In genomic region chr14:103247169-103247606, GRCh38 we compare ENCODE assay signal across 25 cellular contexts.
DNase-seq lines count a peak whose midpoint lies in the region; ATAC-seq, FAIRE-seq and TF ChIP-seq lines count a peak whose summit lies in the region.
"Had no signal": no experiment of that assay in that cellular context is flagged by ENCODE, and none has a peak within 500 bp of the region (broad histone marks: within the 10 kb centered on the region; RNA-seq: fewer than 3 reads in every experiment).

No MANE protein-coding gene starts in this region.

- no peaks in the 10 kb centered on the region for H3K36me3 ChIP-seq in IMR-90 (ENCODE audit: control insufficient read depth, insufficient read depth, low read length)
- H3K36me3 ChIP-seq in H1 (ENCODE audit: control insufficient read depth in 2 of 4, insufficient read depth in 4 of 4, low read length in 3 of 4), result no peaks in the 10 kb centered on the region
- H3K36me3 ChIP-seq in right lobe of liver, result no peaks in the 10 kb centered on the region
- H3K36me3 ChIP-seq: MG63, Peyer's patch had no signal

- BruUV-seq in IMR-90 (replicated peaks; lab: Mats Ljungman, UMichigan), result no TSS peak

- H2AFZ ChIP-seq in IMR-90 (replicated peaks; ENCODE audit: low read length, poor library complexity) (no peak overlapping the region), H1 (ENCODE audit: low read length) (no peak overlapping the region)

- H3K14ac ChIP-seq in IMR-90 (replicated peaks; ENCODE audit: low read depth, low read length), result no peak overlapping the region
- no peak overlapping the region for H3K14ac ChIP-seq in H1 (ENCODE audit: insufficient read length)

- DNase-seq in A549 (ENCODE audit: low read depth in 1 of 2, low spot score in 1 of 2) (no peak), IMR-90 (no peak), H1 (ENCODE audit: low read depth in 1 of 2, low spot score in 2 of 2) (no peak), right lobe of liver (no peak), COR-L47 (lab: John Stamatoyannopoulos, UW) (no peak), DMS53 (lab: John Stamatoyannopoulos, UW) (no peak)
- DNase-seq: C1 segment of cervical spinal cord; Calu3; CD8-positive, alpha-beta T cell; DMS153; GOT3; MG63; NCI-H1048; NCI-H1436; NCI-H187 treated with DMSO at 0.1 percent for 48 hours; NCI-H226; NCI-H510A treated with DMSO at 0.1 percent for 48 hours; NCI-H748 treated with DMSO at 0.1 percent for 48 hours; NK-92 treated with Interleukin-12 subunit alpha and Interleukin-12 subunit beta, amount 100 ng/mL, for 24 hours; Peyer's patch had no signal

- no peak overlapping the region for H3K4me3 ChIP-seq in A549
- H3K4me3 ChIP-seq in IMR-90 (ENCODE audit: insufficient read depth, low read depth, low read length), result no peak overlapping the region
- no peak overlapping the region for H3K4me3 ChIP-seq in H1 (ENCODE audit: extremely low read depth in 1 of 4, insufficient read depth in 2 of 4, low read depth in 3 of 4, low read length in 4 of 4)
- no peak overlapping the region for H3K4me3 ChIP-seq in right lobe of liver
- H3K4me3 ChIP-seq: MG63, Peyer's patch had no signal

- no peak overlapping the region for H2AK9ac ChIP-seq in IMR-90 (replicated peaks; ENCODE audit: low read depth, low read length, poor library complexity)

- CTCF ChIA-PET in A549 (lab: Yijun Ruan, JAX) (interaction anchor here (0.9 kb wide), 1 partner anchor 59 kb away, joined by 3 read pairs; no protein-coding TSS in a partner anchor), IMR-90 (lab: Yijun Ruan, JAX) (no interaction called here), H1 (lab: Charles Lee; ENCODE audit: partially characterized antibody) (interaction anchor here (1.2 to 1.3 kb wide), 2 partner anchors 9 to 146 kb away, joined by 3 read pairs; no protein-coding TSS in a partner anchor)

- TF ChIP-seq RAD21 in A549 (conservative IDR thresholded peaks at IDR 0.05 in 1 of 2, IDR thresholded peaks at IDR 0.05 in 1 of 2) (no peak), IMR-90 (IDR thresholded peaks at IDR 0.05; ENCODE audit: low read length) (no peak), H1 (IDR thresholded peaks at IDR 0.05 in 1 of 2, conservative IDR thresholded peaks at IDR 0.05 in 1 of 2; ENCODE audit: low read depth in 2 of 2, low read length in 2 of 2) (no peak)

- FAIRE-seq in A549 (lab: Jason Lieb, UNC) (no peak), H1 (lab: Jason Lieb, UNC) (no peak)
- FAIRE-seq: G401.6, GM12892 had no signal

- intact Hi-C loops in IMR-90 (cut with micrococcal nuclease) (no loop called here), right lobe of liver (cut with DNase I) (no loop called here)

- no peaks in the 10 kb centered on the region for H3K9me1 ChIP-seq in IMR-90 (ENCODE audit: insufficient read depth, low read length)

- H2BK5ac ChIP-seq in IMR-90 (ENCODE audit: low read depth, low read length, poor library complexity, severe bottlenecking) (no peak overlapping the region), H1 (ENCODE audit: low read depth, low read length) (no peak overlapping the region)

- H3K4me2 ChIP-seq in A549 (no peak overlapping the region), IMR-90 (ENCODE audit: low read depth, low read length) (no peak overlapping the region), H1 (ENCODE audit: insufficient read depth in 1 of 2, low read depth in 2 of 2, low read length in 2 of 2) (no peak overlapping the region)

- H3K4me1 ChIP-seq in A549, result peaks cover 40% of the 10 kb centered on the region
- peaks cover 6% of the 10 kb centered on the region for H3K4me1 ChIP-seq in IMR-90 (ENCODE audit: control insufficient read depth, insufficient read depth, low read length)
- peaks cover 0 to 4% (median 0%) of the 10 kb centered on the region in 4 experiments; a peak in 2 of 7 replicates for H3K4me1 ChIP-seq in H1 (replicated peaks in 1 of 4; ENCODE audit: control insufficient read depth in 3 of 4, insufficient read depth in 4 of 4, low read length in 3 of 4)
- peaks cover 0 to 31% (median 7%) of the 10 kb centered on the region in 4 donors for H3K4me1 ChIP-seq in right lobe of liver
- H3K4me1 ChIP-seq: Peyer's patch had no signal

- H4K91ac ChIP-seq in IMR-90 (ENCODE audit: insufficient read depth, low read depth, low read length), result no peak overlapping the region
- H4K91ac ChIP-seq in H1 (replicated peaks; ENCODE audit: insufficient read length, low read length), result no peak overlapping the region

- no peak overlapping the region for H3K56ac ChIP-seq in IMR-90 (ENCODE audit: extremely low read depth, insufficient read depth, low read length)
- no peak overlapping the region for H3K56ac ChIP-seq in H1 (replicated peaks; ENCODE audit: insufficient read length, low read depth, low read length)

- H2BK15ac ChIP-seq in IMR-90 (ENCODE audit: low read depth, low read length) (no peak overlapping the region), H1 (ENCODE audit: low read length) (no peak overlapping the region)

- dilution Hi-C loops in IMR-90 (cut with HindIII; ENCODE audit: low sequenced_read_pairs, unreplicated experiment), result no loop called here

- ATAC-seq in A549 (no peak), IMR-90 (ENCODE audit: low read depth) (no peak), right lobe of liver (peak; percentile 25 to 61 (median 48)), GM19324 (IDR thresholded peaks at IDR 0.05; ENCODE audit: low FRiP score, unreplicated experiment) (no peak), HG03442 (IDR thresholded peaks at IDR 0.05; ENCODE audit: unreplicated experiment) (no peak)
- ATAC-seq: CD8-positive, alpha-beta T cell; HCT116 had no signal

- in situ Hi-C loops in IMR-90 (cut with MboI; ENCODE audit: low sequenced_read_pairs), result no loop called here

- no peaks in the 10 kb centered on the region for H3K79me1 ChIP-seq in IMR-90 (ENCODE audit: low read depth in 1 of 2, low read length in 2 of 2)
- no peaks in the 10 kb centered on the region for H3K79me1 ChIP-seq in H1 (ENCODE audit: low read depth, low read length)

- H3K27ac ChIP-seq in A549 (peak overlapping the region; percentile 80 to 88; a peak in 5 of 6 replicates), IMR-90 (ENCODE audit: insufficient read depth, low read length) (no peak overlapping the region), H1 (ENCODE audit: low read depth, low read length) (no peak overlapping the region), right lobe of liver (peak overlapping the region in 2 of 3 donors; percentile 65 to 90)

- H2AK5ac ChIP-seq in IMR-90 (ENCODE audit: low read depth, low read length) (no peak overlapping the region), H1 (ENCODE audit: low read depth, low read length) (no peak overlapping the region)

- peak overlapping the region; percentile 75; the same call in 1 of the 2 replicates for H2BK12ac ChIP-seq in H1 (ENCODE audit: low read depth, low read length)

- H4K8ac ChIP-seq in IMR-90 (ENCODE audit: low read depth in 2 of 2, low read length in 2 of 2) (no peak overlapping the region), H1 (ENCODE audit: extremely low read depth, insufficient read depth, low read length) (no peak overlapping the region)

- H3K23me2 ChIP-seq in H1 (ENCODE audit: low read depth, low read length), result no peaks in the 10 kb centered on the region

- no peak overlapping the region for H2BK20ac ChIP-seq in IMR-90 (ENCODE audit: low read depth, low read length)
- H2BK20ac ChIP-seq in H1 (ENCODE audit: low read length), result no peak overlapping the region

- H3K27me3 ChIP-seq in IMR-90 (ENCODE audit: control insufficient read depth, insufficient read depth, low read length) (peaks cover 9% of the 10 kb centered on the region), H1 (replicated peaks in 1 of 4; ENCODE audit: control insufficient read depth in 3 of 4, extremely low read depth in 1 of 4, insufficient read depth in 3 of 4, low read length in 3 of 4) (no peaks in the 10 kb centered on the region), right lobe of liver (no peaks in the 10 kb centered on the region)
- H3K27me3 ChIP-seq: MG63, Peyer's patch had no signal

- TF ChIP-seq EP300 in A549 (IDR thresholded peaks at IDR 0.05), result no peak
- TF ChIP-seq EP300 in H1 (IDR thresholded peaks at IDR 0.05; ENCODE audit: borderline replicate concordance in 1 of 2, low read depth in 2 of 2, low read length in 2 of 2), result no peak

- H2BK120ac ChIP-seq in IMR-90 (ENCODE audit: low read depth, low read length) (no peak overlapping the region), H1 (replicated peaks; ENCODE audit: low read depth, low read length) (no peak overlapping the region)

- H3K23ac ChIP-seq in IMR-90 (ENCODE audit: low read depth, low read length) (no peak overlapping the region), H1 (ENCODE audit: insufficient read length) (no peak overlapping the region)

- H3K79me2 ChIP-seq in H1 (ENCODE audit: control insufficient read depth in 1 of 2, insufficient read depth in 2 of 2, low read length in 2 of 2), result no peaks in the 10 kb centered on the region

- H3K4ac ChIP-seq in IMR-90 (ENCODE audit: low read depth, low read length) (no peak overlapping the region), H1 (replicated peaks; ENCODE audit: insufficient read length, low read depth, low read length) (no peak overlapping the region)

- no peaks in the 10 kb centered on the region for H4K20me1 ChIP-seq in IMR-90 (ENCODE audit: insufficient read depth, low read length)
- no peaks in the 10 kb centered on the region for H4K20me1 ChIP-seq in H1 (replicated peaks in 1 of 2; ENCODE audit: control insufficient read depth in 1 of 2, insufficient read depth in 2 of 2, low read length in 2 of 2)

- H3K9me3 ChIP-seq in A549 (peaks cover 9% of the 10 kb centered on the region), IMR-90 (ENCODE audit: control insufficient read depth, insufficient read depth, low read length) (peaks cover 4% of the 10 kb centered on the region), H1 (ENCODE audit: insufficient read depth in 2 of 2, low read depth in 1 of 2, low read length in 1 of 2) (no peaks in the 10 kb centered on the region), right lobe of liver (no peaks in the 10 kb centered on the region)
- H3K9me3 ChIP-seq: MG63 had no signal

- no peak overlapping the region for H3K9ac ChIP-seq in IMR-90 (ENCODE audit: low read depth, low read length)
- H3K9ac ChIP-seq in H1 (replicated peaks in 1 of 4; ENCODE audit: extremely low read depth in 1 of 4, low read depth in 3 of 4, low read length in 3 of 4), result no peak overlapping the region

- POLR2A ChIA-PET in A549 (lab: Yijun Ruan, JAX) (no interaction called here), IMR-90 (lab: Charles Lee; ENCODE audit: unreplicated experiment) (no interaction called here), H1 (lab: Charles Lee; ENCODE audit: partially characterized antibody) (no interaction called here)

- TF ChIP-seq CTCF in A549 (IDR thresholded peaks at IDR 0.05) (no peak), IMR-90 (conservative IDR thresholded peaks at IDR 0.05; ENCODE audit: low read depth, low read length) (no peak), H1 (IDR thresholded peaks at IDR 0.05; ENCODE audit: control extremely low read depth in 1 of 3, insufficient read depth in 1 of 3, low read depth in 1 of 3, low read length in 3 of 3) (no peak), right lobe of liver (IDR thresholded peaks at IDR 0.05) (no peak)

- H3K18ac ChIP-seq in IMR-90 (ENCODE audit: low read depth, low read length), result no peak overlapping the region
- H3K18ac ChIP-seq in H1 (ENCODE audit: extremely low read depth, low read length), result no peak overlapping the region

- H4K5ac ChIP-seq in IMR-90 (ENCODE audit: low read depth, low read length), result no peak overlapping the region
- no peak overlapping the region for H4K5ac ChIP-seq in H1 (ENCODE audit: insufficient read length, low read depth, low read length)

- WGBS in A549 (ENCODE audit: missing lambda C conversion rate), result 86% methylated on average over 7 of the region's 7 CpGs
- no CpG with 5 or more reads among the region's 7 CpGs for WGBS in IMR-90 (ENCODE audit: extremely low coverage in 2 of 2, insufficient read length in 1 of 2), 2 experiments
- WGBS in H1 (ENCODE audit: extremely low coverage in 1 of 2, insufficient coverage in 1 of 2, insufficient read length in 1 of 2, insufficient replicate concordance in 2 of 2, low coverage in 1 of 2, low lambda C conversion rate in 2 of 2, missing lambda C conversion rate in 1 of 2), 2 experiments, result 83% methylated on average over 7 of the region's 7 CpGs; no CpG with 5 or more reads in 1 of the 2 experiments
- 69% methylated on average over 7 of the region's 7 CpGs for WGBS in right lobe of liver (ENCODE audit: insufficient coverage, low coverage, low lambda C conversion rate, missing lambda C conversion rate)

- TF ChIP-seq POLR2A in A549 (IDR thresholded peaks at IDR 0.05; ENCODE audit: low read length), result no peak
- no peak for TF ChIP-seq POLR2A in IMR-90 (IDR thresholded peaks at IDR 0.05; ENCODE audit: low read depth, low read length)
- no peak for TF ChIP-seq POLR2A in H1 (IDR thresholded peaks at IDR 0.05; ENCODE audit: control extremely low read depth in 1 of 2, low read depth in 2 of 2, low read length in 2 of 2)
- no peak for TF ChIP-seq POLR2A in right lobe of liver (IDR thresholded peaks at IDR 0.05)

Comparison
In these comparisons a context has a peak if more than half of its experiments do, and no peak if none do; other contexts are left out.
1. ATAC-seq: peak in right lobe of liver (4 of 4); none in A549 (0 of 2), IMR-90 (single experiment), GM19324 (single experiment) and HG03442 (single experiment).
2. H3K27ac ChIP-seq: peak in A549 (2 of 2) and right lobe of liver (2 of 3); none in IMR-90 (single experiment) and H1 (single experiment).